ENCODE assay signal across 1 cellular context in genomic region chr1:53182111-53182593, GRCh38.
TF ChIP-seq lines count a peak whose summit lies in the region.

No MANE protein-coding gene starts in this region.

TF ChIP-seq in K562, 482 proteins besides CTCF, POLR2A, EP300 and RAD21 (continues in another document):
- TF ChIP-seq HMG20B (CRISPR knock-in tag; IDR thresholded peaks at IDR 0.05) = no peak
- no peak for TF ChIP-seq ARID1B (IDR thresholded peaks at IDR 0.05)
- peak; percentile 100 for TF ChIP-seq TEAD1 (CRISPR knock-in tag; IDR thresholded peaks at IDR 0.05)
- no peak for TF ChIP-seq PTTG1 (tag; IDR thresholded peaks at IDR 0.05; ENCODE audit: low read depth)
- TF ChIP-seq ZNF561 (CRISPR knock-in tag; conservative IDR thresholded peaks at IDR 0.05) = no peak
- no peak for TF ChIP-seq MXD1 (CRISPR knock-in tag; IDR thresholded peaks at IDR 0.05; ENCODE audit: borderline replicate concordance, poor library complexity, severe bottlenecking)
- TF ChIP-seq ARID2 (IDR thresholded peaks at IDR 0.05) = no peak
- TF ChIP-seq IRF1 (CRISPR knock-in tag; IDR thresholded peaks at IDR 0.05; ENCODE audit: borderline replicate concordance) = no peak
- no peak for TF ChIP-seq ZBTB11 (CRISPR knock-in tag; IDR thresholded peaks at IDR 0.05)
- TF ChIP-seq KDM1A (IDR thresholded peaks at IDR 0.05) = no peak
- TF ChIP-seq ZNF282 (CRISPR knock-in tag; IDR thresholded peaks at IDR 0.05) = no peak
- no peak for TF ChIP-seq NELFE (IDR thresholded peaks at IDR 0.05; ENCODE audit: insufficient read depth, insufficient read length)
- TF ChIP-seq DMBX1 (CRISPR knock-in tag; IDR thresholded peaks at IDR 0.05; ENCODE audit: borderline replicate concordance) = no peak
- no peak for TF ChIP-seq ATF1 (CRISPR knock-in tag; IDR thresholded peaks at IDR 0.05)
- peak; percentile 41; the same call in 1 of the 2 replicates for TF ChIP-seq ATF1 (tag; IDR thresholded peaks at IDR 0.05)
- no peak for TF ChIP-seq E4F1 (CRISPR knock-in tag; IDR thresholded peaks at IDR 0.05; ENCODE audit: borderline replicate concordance)
- no peak for TF ChIP-seq DIDO1 (tag; IDR thresholded peaks at IDR 0.05; ENCODE audit: low read depth)
- TF ChIP-seq HMGN3 (IDR thresholded peaks at IDR 0.05; ENCODE audit: borderline replicate concordance, extremely low read depth, insufficient read length, low read depth, low read length) = no peak
- TF ChIP-seq CLOCK (CRISPR knock-in tag; IDR thresholded peaks at IDR 0.05; ENCODE audit: borderline replicate concordance) = no peak
- TF ChIP-seq PTBP1 (IDR thresholded peaks at IDR 0.05; ENCODE audit: low read depth, low read length) = no peak
- no peak for TF ChIP-seq RBM14 (IDR thresholded peaks at IDR 0.05; ENCODE audit: borderline replicate concordance, insufficient read depth, low read depth, low read length)
- no peak for TF ChIP-seq ZFP30 (CRISPR knock-in tag; IDR thresholded peaks at IDR 0.05; ENCODE audit: borderline replicate concordance)
- TF ChIP-seq POLR3A (IDR thresholded peaks at IDR 0.05; ENCODE audit: borderline replicate concordance, extremely low read depth, insufficient read depth, insufficient read length) = no peak
- TF ChIP-seq HDAC1 (IDR thresholded peaks at IDR 0.05) = 0 out of 4 replicates have a peak, but pooled peaks of 1 of the 2 experiments have one; percentile 27
- 0 out of 2 replicates have a peak, but pooled peaks have one; percentile 37 for TF ChIP-seq ETV1 (tag; conservative IDR thresholded peaks at IDR 0.05; ENCODE audit: low read depth)
- no peak for TF ChIP-seq NR2C1 (IDR thresholded peaks at IDR 0.05)
- no peak for TF ChIP-seq NR2C1 (tag; IDR thresholded peaks at IDR 0.05)
- TF ChIP-seq RUNX1 (IDR thresholded peaks at IDR 0.05; ENCODE audit: low read depth) = no peak
- no peak for TF ChIP-seq SMAD2 (IDR thresholded peaks at IDR 0.05; ENCODE audit: low read depth, low read length)
- TF ChIP-seq LEF1 (IDR thresholded peaks at IDR 0.05) = no peak
- no peak for TF ChIP-seq CCAR2 (IDR thresholded peaks at IDR 0.05; ENCODE audit: low read depth, low read length)
- TF ChIP-seq SIN3A (IDR thresholded peaks at IDR 0.05; ENCODE audit: borderline replicate concordance in 2 of 2, control insufficient read depth in 1 of 2, low read depth in 2 of 2, low read length in 2 of 2) = no peak
- TF ChIP-seq SMAD4 (CRISPR knock-in tag; conservative IDR thresholded peaks at IDR 0.05) = no peak
- TF ChIP-seq SP2 (IDR thresholded peaks at IDR 0.05; ENCODE audit: extremely low read depth, low read depth, low read length, poor library complexity, severe bottlenecking) = no peak
- 0 out of 2 replicates have a peak, but pooled peaks have one; percentile 48 for TF ChIP-seq ZNF232 (CRISPR knock-in tag; IDR thresholded peaks at IDR 0.05)
- TF ChIP-seq ILF3 (IDR thresholded peaks at IDR 0.05; ENCODE audit: borderline replicate concordance) = no peak
- no peak for TF ChIP-seq TCFL5 (CRISPR knock-in tag; conservative IDR thresholded peaks at IDR 0.05)
- TF ChIP-seq ZNF551 (CRISPR knock-in tag; IDR thresholded peaks at IDR 0.05) = no peak
- TF ChIP-seq ZNF518B (CRISPR knock-in tag; IDR thresholded peaks at IDR 0.05) = no peak
- TF ChIP-seq RBBP5 (IDR thresholded peaks at IDR 0.05; ENCODE audit: borderline replicate concordance, insufficient read depth, low read length, poor library complexity, severe bottlenecking) = no peak
- TF ChIP-seq PURB (CRISPR knock-in tag; IDR thresholded peaks at IDR 0.05; ENCODE audit: low read depth) = no peak
- no peak for TF ChIP-seq ZNF644 (tag; IDR thresholded peaks at IDR 0.05; ENCODE audit: low read depth)
- peak; percentile 85 for TF ChIP-seq CTCFL (IDR thresholded peaks at IDR 0.05; ENCODE audit: borderline replicate concordance, insufficient read depth, low read depth, low read length, poor library complexity, severe bottlenecking)
- TF ChIP-seq TGIF2 (CRISPR knock-in tag; IDR thresholded peaks at IDR 0.05) = no peak
- TF ChIP-seq PBX2 (CRISPR knock-in tag; IDR thresholded peaks at IDR 0.05; ENCODE audit: low read depth) = no peak
- 0 out of 2 replicates have a peak, but pooled peaks have one; percentile 29 for TF ChIP-seq PBX2 (tag; conservative IDR thresholded peaks at IDR 0.05; ENCODE audit: low read depth)
- no peak for TF ChIP-seq KLF13 (tag; IDR thresholded peaks at IDR 0.05; ENCODE audit: borderline replicate concordance, low read depth)
- no peak for TF ChIP-seq EHMT2 (IDR thresholded peaks at IDR 0.05)
- TF ChIP-seq ZNF668 (CRISPR knock-in tag; IDR thresholded peaks at IDR 0.05) = no peak
